ENCODE assay signal across 39 cellular contexts in genomic region chr7:141207661-141208060, GRCh38.
"Had no signal": no experiment of that assay in that cellular context is flagged by ENCODE, and none has a peak within 500 bp of the region (broad histone marks: within the 10 kb centered on the region; RNA-seq: fewer than 3 reads in every experiment).

No MANE protein-coding gene starts in this region.

- H3K36me3 Mint-ChIP-seq: activated naive CD4-positive, alpha-beta T cell treated with anti-CD3 and anti-CD28 coated beads, Interleukin-2, amount 10 ng/mL, durations not matched to agents 7 days and 5 days; activated naive CD4-positive, alpha-beta T cell treated with anti-CD3 and anti-CD28 coated beads, Interleukin-2, amount 50 U/mL, for 24 hours; activated naive CD4-positive, alpha-beta T cell treated with anti-CD3 and anti-CD28 coated beads, Interleukin-2, amount 50 U/mL, for 72 hours; activated naive CD8-positive, alpha-beta T cell; activated naive CD8-positive, alpha-beta T cell treated with anti-CD3 and anti-CD28 coated beads for 36 hours; activated naive CD8-positive, alpha-beta T cell treated with anti-CD3 and anti-CD28 coated beads, Interleukin-2, amount 10 ng/mL, durations not matched to agents 7 days and 5 days had no signal

- H3K27ac Mint-ChIP-seq: activated naive CD4-positive, alpha-beta T cell treated with anti-CD3 and anti-CD28 coated beads for 36 hours; activated naive CD4-positive, alpha-beta T cell treated with anti-CD3 and anti-CD28 coated beads, Interleukin-2, amount 10 ng/mL, durations not matched to agents 7 days and 5 days; activated naive CD4-positive, alpha-beta T cell treated with anti-CD3 and anti-CD28 coated beads, Interleukin-2, amount 50 U/mL, for 24 hours; activated naive CD4-positive, alpha-beta T cell treated with anti-CD3 and anti-CD28 coated beads, Interleukin-2, amount 50 U/mL, for 72 hours; activated naive CD8-positive, alpha-beta T cell; activated naive CD8-positive, alpha-beta T cell treated with anti-CD3 and anti-CD28 coated beads for 36 hours; activated naive CD8-positive, alpha-beta T cell treated with anti-CD3 and anti-CD28 coated beads, Interleukin-2, amount 10 ng/mL, durations not matched to agents 7 days and 5 days; activated naive CD8-positive, alpha-beta T cell treated with anti-CD3 and anti-CD28 coated beads, Interleukin-2, amount 50 U/mL, for 24 hours; activated T-cell treated with anti-CD3 and anti-CD28 coated beads, Interleukin-2, amount 50 U/mL, for 24 hours; activated T-cell treated with anti-CD3 and anti-CD28 coated beads, Interleukin-2, amount 50 U/mL, for 72 hours; activated T-helper 17 cell treated with anti-CD3 and anti-CD28 coated beads, Interleukin-2, amount 50 U/mL, for 72 hours; activated T-helper 2 cell treated with anti-CD3 and anti-CD28 coated beads, Interferon-gamma antibody, Interleukin-2, Interleukin-4, amounts not matched to agents 10 μg/mL and 5 μg/mL and 100 μg/mL, durations not matched to agents 14 hours and 24 hours and 36 hours; brain had no signal

- ATAC-seq: activated naive CD4-positive, alpha-beta T cell treated with anti-CD3 and anti-CD28 coated beads, Interleukin-2, amount 50 U/mL, for 72 hours; activated naive CD8-positive, alpha-beta T cell treated with anti-CD3 and anti-CD28 coated beads, Interleukin-2, amount 50 U/mL, for 24 hours; activated T-cell treated with anti-CD3 and anti-CD28 coated beads, Interleukin-2, amount 50 U/mL, for 4 hours; activated T-cell treated with anti-CD3 and anti-CD28 coated beads, Interleukin-2, amount 50 U/mL, for 72 hours; activated T-helper 17 cell treated with anti-CD3 and anti-CD28 coated beads, Interleukin-2, amount 50 U/mL, for 72 hours; body of pancreas had no signal

- DNase-seq: activated effector memory CD4-positive, alpha-beta T cell treated with anti-CD3 and anti-CD28 coated beads, Interleukin-2, amount 50 U/mL, for 16 hours; activated effector memory CD4-positive, alpha-beta T cell treated with Interleukin-2 at 50 U/mL for 16 hours; activated gamma-delta T cell; activated gamma-delta T cell treated with Interleukin-2 at 50 U/mL for 16 hours; activated naive CD4-positive, alpha-beta T cell; activated naive CD4-positive, alpha-beta T cell treated with anti-CD3 and anti-CD28 coated beads for 36 hours; activated naive CD4-positive, alpha-beta T cell treated with anti-CD3 and anti-CD28 coated beads, Interleukin-2, amount 10 ng/mL, durations not matched to agents 7 days and 5 days; activated naive CD4-positive, alpha-beta T cell treated with anti-CD3 and anti-CD28 coated beads, Interleukin-2, amount 50 U/mL, for 16 hours; activated naive CD4-positive, alpha-beta T cell treated with Interleukin-2 at 50 U/mL for 16 hours; activated naive CD8-positive, alpha-beta T cell treated with anti-CD3 and anti-CD28 coated beads for 36 hours; activated naive CD8-positive, alpha-beta T cell treated with anti-CD3 and anti-CD28 coated beads, Interleukin-2, amount 10 ng/mL, durations not matched to agents 7 days and 5 days; activated naive CD8-positive, alpha-beta T cell treated with anti-CD3 and anti-CD28 coated beads, Interleukin-2, amount 50 U/mL, for 24 hours; activated T-cell treated with anti-CD3 and anti-CD28 coated beads, Interleukin-2, amount 50 U/mL, for 24 hours; activated T-cell treated with anti-CD3 and anti-CD28 coated beads, Interleukin-2, amount 50 U/mL, for 4 hours; activated T-cell treated with anti-CD3 and anti-CD28 coated beads, Interleukin-2, amount 50 U/mL, for 48 hours; activated T-cell treated with anti-CD3 and anti-CD28 coated beads, Interleukin-2, amount 50 U/mL, for 72 hours; adrenal gland; amniotic stem cell; amygdala; anterior cingulate cortex; aorta; body of pancreas; brain microvascular endothelial cell; caudate nucleus; central memory CD4-positive, alpha-beta T cell; cerebellar nuclear complex had no signal

- H3K27ac ChIP-seq: adrenal gland, ascending aorta, body of pancreas, brain microvascular endothelial cell, breast epithelium, cardiac muscle cell had no signal

- H3K4me1 ChIP-seq: adrenal gland, ascending aorta, body of pancreas, breast epithelium had no signal

- H3K9me3 Mint-ChIP-seq: activated naive CD4-positive, alpha-beta T cell treated with anti-CD3 and anti-CD28 coated beads for 36 hours; activated naive CD4-positive, alpha-beta T cell treated with anti-CD3 and anti-CD28 coated beads, Interleukin-2, amount 10 ng/mL, durations not matched to agents 7 days and 5 days; activated naive CD4-positive, alpha-beta T cell treated with anti-CD3 and anti-CD28 coated beads, Interleukin-2, amount 50 U/mL, for 24 hours; activated naive CD4-positive, alpha-beta T cell treated with anti-CD3 and anti-CD28 coated beads, Interleukin-2, amount 50 U/mL, for 72 hours; activated naive CD8-positive, alpha-beta T cell treated with anti-CD3 and anti-CD28 coated beads for 36 hours; activated naive CD8-positive, alpha-beta T cell treated with anti-CD3 and anti-CD28 coated beads, Interleukin-2, amount 10 ng/mL, durations not matched to agents 7 days and 5 days; activated naive CD8-positive, alpha-beta T cell treated with anti-CD3 and anti-CD28 coated beads, Interleukin-2, amount 50 U/mL, for 24 hours; activated T-cell treated with anti-CD3 and anti-CD28 coated beads, Interleukin-2, amount 50 U/mL, for 24 hours; activated T-cell treated with anti-CD3 and anti-CD28 coated beads, Interleukin-2, amount 50 U/mL, for 4 hours; activated T-cell treated with anti-CD3 and anti-CD28 coated beads, Interleukin-2, amount 50 U/mL, for 72 hours; activated T-helper 17 cell treated with anti-CD3 and anti-CD28 coated beads, Interleukin-2, amount 50 U/mL, for 72 hours; activated T-helper 2 cell treated with anti-CD3 and anti-CD28 coated beads, Interferon-gamma antibody, Interleukin-2, Interleukin-4, amounts not matched to agents 10 μg/mL and 5 μg/mL and 100 μg/mL, durations not matched to agents 14 hours and 24 hours and 36 hours; central memory CD8-positive, alpha-beta T cell had no signal

- H3K4me1 Mint-ChIP-seq: activated naive CD4-positive, alpha-beta T cell treated with anti-CD3 and anti-CD28 coated beads, Interleukin-2, amount 10 ng/mL, durations not matched to agents 7 days and 5 days; activated naive CD4-positive, alpha-beta T cell treated with anti-CD3 and anti-CD28 coated beads, Interleukin-2, amount 50 U/mL, for 24 hours; activated naive CD8-positive, alpha-beta T cell treated with anti-CD3 and anti-CD28 coated beads for 36 hours; activated naive CD8-positive, alpha-beta T cell treated with anti-CD3 and anti-CD28 coated beads, Interleukin-2, amount 10 ng/mL, durations not matched to agents 7 days and 5 days; activated naive CD8-positive, alpha-beta T cell treated with anti-CD3 and anti-CD28 coated beads, Interleukin-2, amount 50 U/mL, for 24 hours; activated T-helper 17 cell treated with anti-CD3 and anti-CD28 coated beads, Interleukin-2, amount 50 U/mL, for 72 hours; central memory CD8-positive, alpha-beta T cell had no signal

- H3K27me3 Mint-ChIP-seq: brain had no signal

- H3K27me3 ChIP-seq: adrenal gland, ascending aorta, body of pancreas, brain microvascular endothelial cell, breast epithelium, cardiac muscle cell had no signal

- H3K9me3 ChIP-seq: adrenal gland, ascending aorta, body of pancreas, breast epithelium had no signal

- FAIRE-seq: astrocyte, bronchial epithelial cell, colon had no signal

- H3K4me3 ChIP-seq: adrenal gland, ascending aorta, body of pancreas, breast epithelium, cardiac muscle cell had no signal

- H3K36me3 ChIP-seq: adrenal gland, ascending aorta, brain microvascular endothelial cell, breast epithelium, cardiac muscle cell had no signal

- H3K4me3 Mint-ChIP-seq: activated naive CD4-positive, alpha-beta T cell treated with anti-CD3 and anti-CD28 coated beads for 36 hours; activated naive CD4-positive, alpha-beta T cell treated with anti-CD3 and anti-CD28 coated beads, Interleukin-2, amount 10 ng/mL, durations not matched to agents 7 days and 5 days; activated naive CD4-positive, alpha-beta T cell treated with anti-CD3 and anti-CD28 coated beads, Interleukin-2, amount 50 U/mL, for 24 hours; activated naive CD8-positive, alpha-beta T cell; activated naive CD8-positive, alpha-beta T cell treated with anti-CD3 and anti-CD28 coated beads for 36 hours; activated naive CD8-positive, alpha-beta T cell treated with anti-CD3 and anti-CD28 coated beads, Interleukin-2, amount 10 ng/mL, durations not matched to agents 7 days and 5 days; activated naive CD8-positive, alpha-beta T cell treated with anti-CD3 and anti-CD28 coated beads, Interleukin-2, amount 50 U/mL, for 24 hours; activated T-cell treated with anti-CD3 and anti-CD28 coated beads, Interleukin-2, amount 50 U/mL, for 24 hours; activated T-cell treated with anti-CD3 and anti-CD28 coated beads, Interleukin-2, amount 50 U/mL, for 4 hours; activated T-cell treated with anti-CD3 and anti-CD28 coated beads, Interleukin-2, amount 50 U/mL, for 72 hours; activated T-helper 17 cell treated with anti-CD3 and anti-CD28 coated beads, Interleukin-2, amount 50 U/mL, for 72 hours; brain; central memory CD8-positive, alpha-beta T cell had no signal
